24 cellular contexts compared by ENCODE assay signal in the genomic region with DNA sequence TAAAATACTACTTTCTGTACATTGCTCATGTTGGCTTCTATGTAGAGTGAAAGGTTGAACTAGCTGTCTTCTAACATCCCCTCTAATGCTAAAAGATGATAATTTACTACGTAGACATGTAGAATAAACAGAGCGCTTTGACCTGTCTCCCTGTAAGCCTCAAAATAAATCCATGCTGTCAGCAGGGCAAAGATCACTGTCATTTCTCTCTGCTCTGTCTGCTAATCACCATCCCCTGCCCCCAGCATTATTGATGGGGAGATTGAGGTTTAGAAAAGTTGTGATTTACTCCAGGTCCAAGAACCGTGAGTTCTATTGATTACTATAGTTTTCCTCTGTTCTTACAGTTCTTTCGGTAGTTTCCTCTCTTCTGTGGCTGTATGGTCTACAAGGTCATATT. TPM values are rescaled to one million over a fixed set of nuclear protein-coding genes. Genes with fewer than 3 reads are reported as not detected.
A peak's percentile ranks its signal among the peaks of the same experiment; 100 is the strongest.
DNase-seq lines count a peak whose midpoint lies in the region; ATAC-seq, FAIRE-seq and TF ChIP-seq lines count a peak whose summit lies in the region.
"Had no signal": no experiment of that assay in that cellular context is flagged by ENCODE, and none has a peak within 500 bp of the region (broad histone marks: within the 10 kb centered on the region; RNA-seq: fewer than 3 reads in every experiment).

No MANE protein-coding gene starts in this region.

- no peaks in the 10 kb centered on the region for H3K9me3 Mint-ChIP-seq in progenitor cell of endocrine pancreas (ENCODE audit: low read depth)
- no peaks in the 10 kb centered on the region for H3K9me3 Mint-ChIP-seq in T-cell
- H3K9me3 Mint-ChIP-seq: CD4-positive, CD25-positive, alpha-beta regulatory T cell; CD8-positive, alpha-beta T cell; GM23338; H9 had no signal

- H3K27ac Mint-ChIP-seq in progenitor cell of endocrine pancreas (peak overlapping the region; percentile 36), T-cell (no peak overlapping the region)
- H3K27ac Mint-ChIP-seq: B cell; CD8-positive, alpha-beta T cell; GM23338; H9 had no signal

- ATAC-seq in T-cell (replicated peaks in 1 of 4) = no peak
- ATAC-seq: CD8-positive, alpha-beta T cell; GM23338; HCT116 had no signal

- TF ChIP-seq CTCF in D721Med (IDR thresholded peaks at IDR 0.05; ENCODE audit: insufficient read depth, missing control alignments) (no peak), liver (IDR thresholded peaks at IDR 0.05; ENCODE audit: low read depth, low read length, missing input control) (no peak), progenitor cell of endocrine pancreas (IDR thresholded peaks at IDR 0.05; ENCODE audit: unreplicated experiment) (no peak)

- H3K27me3 ChIP-seq in liver (ENCODE audit: control insufficient read depth in 4 of 4, insufficient read depth in 4 of 4, low read length in 3 of 4) = no peaks in the 10 kb centered on the region
- H3K27me3 ChIP-seq: BLaER1 had no signal

- POLR2A ChIA-PET in T-cell (lab: Charles Lee) = no interaction called here

- no peak overlapping the region for H3K4me3 Mint-ChIP-seq in progenitor cell of endocrine pancreas (ENCODE audit: low read depth)
- H3K4me3 Mint-ChIP-seq in T-cell = no peak overlapping the region
- H3K4me3 Mint-ChIP-seq: B cell; CD4-positive, CD25-positive, alpha-beta regulatory T cell; CD8-positive, alpha-beta T cell; GM23338; H9 had no signal

- H3K27me3 Mint-ChIP-seq in progenitor cell of endocrine pancreas (no peaks in the 10 kb centered on the region), T-cell (no peaks in the 10 kb centered on the region)
- H3K27me3 Mint-ChIP-seq: B cell; CD4-positive, CD25-positive, alpha-beta regulatory T cell had no signal

- DNase-seq in D721Med (ENCODE audit: insufficient read length, low spot score) = no peak
- DNase-seq in left kidney (ENCODE audit: low read depth, low spot score) = peak; percentile 8
- no peak for DNase-seq in progenitor cell of endocrine pancreas (ENCODE audit: low spot score, unreplicated experiment)
- no peak for DNase-seq in NCI-H128 (lab: John Stamatoyannopoulos, UW; ENCODE audit: unreplicated experiment)
- no peak for DNase-seq in GDM1 (lab: John Stamatoyannopoulos, UW)
- no peak for DNase-seq in T-cell
- DNase-seq: Caco-2; CD4-positive, CD25-positive, alpha-beta regulatory T cell; CD8-positive, alpha-beta T cell; DMS 273 treated with DMSO at 0.1 percent for 48 hours; DMS79; EL; GF-D8; H9 had no signal

- WGBS in liver = 48% methylated on average over 4 of the region's 4 CpGs

- H3K4me1 Mint-ChIP-seq in progenitor cell of endocrine pancreas (ENCODE audit: low read depth) = peaks cover 4% of the 10 kb centered on the region
- H3K4me1 Mint-ChIP-seq in T-cell = no peaks in the 10 kb centered on the region
- H3K4me1 Mint-ChIP-seq: B cell, GM23338, H9 had no signal

- no peak overlapping the region for H3K4me3 ChIP-seq in liver (ENCODE audit: low read depth in 1 of 3, low read length in 3 of 3)
- H3K4me3 ChIP-seq: BLaER1, GM23338 had no signal

- H3K36me3 Mint-ChIP-seq in progenitor cell of endocrine pancreas (ENCODE audit: insufficient read depth) (peaks cover 10% of the 10 kb centered on the region), T-cell (peaks cover 58% of the 10 kb centered on the region)

- H3K36me3 ChIP-seq in liver (ENCODE audit: control insufficient read depth in 4 of 4, insufficient read depth in 3 of 4, low read depth in 1 of 4, low read length in 3 of 4) = peaks cover 0 to 3% (median 0%) of the 10 kb centered on the region in 4 donors

- CTCF ChIA-PET in T-cell (lab: Charles Lee) = interaction anchor here (0.5 kb wide), 2 partner anchors 126 to 764 kb away, joined by 3 to 5 read pairs; no protein-coding TSS in a partner anchor

- peaks cover 0 to 7% (median 2%) of the 10 kb centered on the region in 4 donors for H3K4me1 ChIP-seq in liver (ENCODE audit: control insufficient read depth in 4 of 4, insufficient read depth in 4 of 4, low read length in 3 of 4)
- H3K4me1 ChIP-seq: BLaER1, Caco-2 had no signal

- FAIRE-seq in D721Med (lab: Jason Lieb, UNC) = peak; percentile 44
- FAIRE-seq: A204.1, GM12891, GM18507 had no signal

- no peak overlapping the region for H3K9ac ChIP-seq in liver (ENCODE audit: low read depth in 1 of 2, low read length in 2 of 2)
- H3K9ac ChIP-seq: BLaER1 had no signal

- no peaks in the 10 kb centered on the region for H3K9me3 ChIP-seq in liver (ENCODE audit: control insufficient read depth in 4 of 4, low read length in 3 of 4)
- H3K9me3 ChIP-seq: BLaER1, Caco-2 had no signal

- peak overlapping the region; percentile 27 to 45 for H3K27ac ChIP-seq in liver (ENCODE audit: low read depth in 1 of 2, low read length in 2 of 2)
- H3K27ac ChIP-seq: 22Rv1, BLaER1, C4-2B had no signal

- peak in 1 of 2 donors; percentile 42 for TF ChIP-seq RAD21 in liver (IDR thresholded peaks at IDR 0.05)

TF ChIP-seq in liver, 16 proteins besides CTCF, POLR2A, EP300 and RAD21:
- TF ChIP-seq FOXA1 (IDR thresholded peaks at IDR 0.05) (no peak), YY1 (IDR thresholded peaks at IDR 0.05) (no peak), SP1 (IDR thresholded peaks at IDR 0.05) (peak; percentile 81), GABPA (IDR thresholded peaks at IDR 0.05 in 1 of 2, conservative IDR thresholded peaks at IDR 0.05 in 1 of 2) (no peak), TAF1 (conservative IDR thresholded peaks at IDR 0.05) (peak; percentile 18), FOXA2 (IDR thresholded peaks at IDR 0.05) (peak; percentile 46), HNF4G (IDR thresholded peaks at IDR 0.05) (peak; percentile 67), RXRA (IDR thresholded peaks at IDR 0.05) (peak; percentile 49 to 52), HNF4A (conservative IDR thresholded peaks at IDR 0.05) (peak; percentile 80 to 84), NR2F2 (IDR thresholded peaks at IDR 0.05) (no peak), JUND (IDR thresholded peaks at IDR 0.05) (peak in 1 of 2 donors; percentile 56), EGR1 (IDR thresholded peaks at IDR 0.05; ENCODE audit: low read depth in 2 of 2) (no peak)
- TF ChIP-seq, protein P1, sequence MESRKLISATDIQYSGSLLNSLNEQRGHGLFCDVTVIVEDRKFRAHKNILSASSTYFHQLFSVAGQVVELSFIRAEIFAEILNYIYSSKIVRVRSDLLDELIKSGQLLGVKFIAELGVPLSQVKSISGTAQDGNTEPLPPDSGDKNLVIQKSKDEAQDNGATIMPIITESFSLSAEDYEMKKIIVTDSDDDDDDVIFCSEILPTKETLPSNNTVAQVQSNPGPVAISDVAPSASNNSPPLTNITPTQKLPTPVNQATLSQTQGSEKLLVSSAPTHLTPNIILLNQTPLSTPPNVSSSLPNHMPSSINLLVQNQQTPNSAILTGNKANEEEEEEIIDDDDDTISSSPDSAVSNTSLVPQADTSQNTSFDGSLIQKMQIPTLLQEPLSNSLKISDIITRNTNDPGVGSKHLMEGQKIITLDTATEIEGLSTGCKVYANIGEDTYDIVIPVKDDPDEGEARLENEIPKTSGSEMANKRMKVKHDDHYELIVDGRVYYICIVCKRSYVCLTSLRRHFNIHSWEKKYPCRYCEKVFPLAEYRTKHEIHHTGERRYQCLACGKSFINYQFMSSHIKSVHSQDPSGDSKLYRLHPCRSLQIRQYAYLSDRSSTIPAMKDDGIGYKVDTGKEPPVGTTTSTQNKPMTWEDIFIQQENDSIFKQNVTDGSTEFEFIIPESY (IDR thresholded peaks at IDR 0.05) = no peak
- TF ChIP-seq, protein P2, sequence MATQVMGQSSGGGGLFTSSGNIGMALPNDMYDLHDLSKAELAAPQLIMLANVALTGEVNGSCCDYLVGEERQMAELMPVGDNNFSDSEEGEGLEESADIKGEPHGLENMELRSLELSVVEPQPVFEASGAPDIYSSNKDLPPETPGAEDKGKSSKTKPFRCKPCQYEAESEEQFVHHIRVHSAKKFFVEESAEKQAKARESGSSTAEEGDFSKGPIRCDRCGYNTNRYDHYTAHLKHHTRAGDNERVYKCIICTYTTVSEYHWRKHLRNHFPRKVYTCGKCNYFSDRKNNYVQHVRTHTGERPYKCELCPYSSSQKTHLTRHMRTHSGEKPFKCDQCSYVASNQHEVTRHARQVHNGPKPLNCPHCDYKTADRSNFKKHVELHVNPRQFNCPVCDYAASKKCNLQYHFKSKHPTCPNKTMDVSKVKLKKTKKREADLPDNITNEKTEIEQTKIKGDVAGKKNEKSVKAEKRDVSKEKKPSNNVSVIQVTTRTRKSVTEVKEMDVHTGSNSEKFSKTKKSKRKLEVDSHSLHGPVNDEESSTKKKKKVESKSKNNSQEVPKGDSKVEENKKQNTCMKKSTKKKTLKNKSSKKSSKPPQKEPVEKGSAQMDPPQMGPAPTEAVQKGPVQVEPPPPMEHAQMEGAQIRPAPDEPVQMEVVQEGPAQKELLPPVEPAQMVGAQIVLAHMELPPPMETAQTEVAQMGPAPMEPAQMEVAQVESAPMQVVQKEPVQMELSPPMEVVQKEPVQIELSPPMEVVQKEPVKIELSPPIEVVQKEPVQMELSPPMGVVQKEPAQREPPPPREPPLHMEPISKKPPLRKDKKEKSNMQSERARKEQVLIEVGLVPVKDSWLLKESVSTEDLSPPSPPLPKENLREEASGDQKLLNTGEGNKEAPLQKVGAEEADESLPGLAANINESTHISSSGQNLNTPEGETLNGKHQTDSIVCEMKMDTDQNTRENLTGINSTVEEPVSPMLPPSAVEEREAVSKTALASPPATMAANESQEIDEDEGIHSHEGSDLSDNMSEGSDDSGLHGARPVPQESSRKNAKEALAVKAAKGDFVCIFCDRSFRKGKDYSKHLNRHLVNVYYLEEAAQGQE (IDR thresholded peaks at IDR 0.05) = no peak
- TF ChIP-seq, protein P3, sequence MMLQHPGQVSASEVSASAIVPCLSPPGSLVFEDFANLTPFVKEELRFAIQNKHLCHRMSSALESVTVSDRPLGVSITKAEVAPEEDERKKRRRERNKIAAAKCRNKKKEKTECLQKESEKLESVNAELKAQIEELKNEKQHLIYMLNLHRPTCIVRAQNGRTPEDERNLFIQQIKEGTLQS (IDR thresholded peaks at IDR 0.05) = no peak
- TF ChIP-seq, protein P4, sequence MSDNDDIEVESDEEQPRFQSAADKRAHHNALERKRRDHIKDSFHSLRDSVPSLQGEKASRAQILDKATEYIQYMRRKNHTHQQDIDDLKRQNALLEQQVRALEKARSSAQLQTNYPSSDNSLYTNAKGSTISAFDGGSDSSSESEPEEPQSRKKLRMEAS (IDR thresholded peaks at IDR 0.05) = no peak

RNA-seq across cellular contexts. Expression of a gene that starts 39.0 kb away (rescaled TPM):
- total RNA-seq in liver (10 to 100 TPM in 1 of 2 donors, 1 to 10 TPM in 1; 6.2 to 13.7 TPM), progenitor cell of endocrine pancreas (13.4 and 14.4 TPM in 2 replicates), T-cell (under 1 TPM; 0.07 to 0.61 (median 0.43) TPM)
- polyA plus RNA-seq in liver = 1 to 10 TPM; 3.6 to 6.0 TPM
